ENCODE assay signal across 8 cellular contexts in genomic region chr19:1076951-1077350, GRCh38. TPM values are rescaled to one million over a fixed set of nuclear protein-coding genes. Genes with fewer than 3 reads are reported as not detected.
DNase-seq lines count a peak whose midpoint lies in the region; ATAC-seq and TF ChIP-seq lines count a peak whose summit lies in the region.

No MANE protein-coding gene starts in this region.

- no peaks in the 10 kb centered on the region for H3F3A ChIP-seq in smooth muscle cell (ENCODE audit: low read depth)

- H3K9me3 ChIP-seq in ascending aorta (no peaks in the 10 kb centered on the region), smooth muscle cell (replicated peaks; ENCODE audit: low read depth) (no peaks in the 10 kb centered on the region)

- H2AFZ ChIP-seq in smooth muscle cell (ENCODE audit: low read depth): no peak overlapping the region

- H3K27me3 ChIP-seq in ascending aorta (no peaks in the 10 kb centered on the region), smooth muscle cell (ENCODE audit: low read depth) (no peaks in the 10 kb centered on the region)

- peak; percentile 76 to 99 (median 92) for DNase-seq in T-helper 2 cell
- DNase-seq in ascending aorta (ENCODE audit: low spot score in 2 of 2): peak; percentile 44 to 79
- DNase-seq in naive B cell: peak; percentile 94
- DNase-seq in ureter (ENCODE audit: low spot score): peak; percentile 79
- DNase-seq in NCI-H524 (lab: John Stamatoyannopoulos, UW): no peak
- DNase-seq in smooth muscle cell (lab: John Stamatoyannopoulos, UW; ENCODE audit: unreplicated experiment): no peak

- H4K20me1 ChIP-seq in smooth muscle cell (ENCODE audit: low read depth): peaks cover 7% of the 10 kb centered on the region

- H3K27ac Mint-ChIP-seq in naive B cell: peak overlapping the region; percentile 90 to 98 (median 98)

- no peak overlapping the region for H3K4me3 ChIP-seq in ascending aorta
- no peak overlapping the region for H3K4me3 ChIP-seq in smooth muscle cell

- no peak overlapping the region for H3K4me2 ChIP-seq in smooth muscle cell

- no peaks in the 10 kb centered on the region for H3K27me3 Mint-ChIP-seq in naive B cell

- no peaks in the 10 kb centered on the region for H3K79me2 ChIP-seq in smooth muscle cell (ENCODE audit: low read depth)

- TF ChIP-seq CTCF in ascending aorta (IDR thresholded peaks at IDR 0.05) (no peak), smooth muscle cell (IDR thresholded peaks at IDR 0.05; ENCODE audit: borderline replicate concordance, insufficient read depth, poor library complexity, severe bottlenecking) (no peak)

- H3K4me1 Mint-ChIP-seq in naive B cell: peaks cover 28 to 46% (median 40%) of the 10 kb centered on the region in 3 donors

- H3K4me3 Mint-ChIP-seq in naive B cell: peak overlapping the region; percentile 72 to 91 (median 86)

- no peak overlapping the region for H3K9ac ChIP-seq in smooth muscle cell (ENCODE audit: low read depth)

- ATAC-seq in GM19025 (IDR thresholded peaks at IDR 0.05; ENCODE audit: low read depth, unreplicated experiment) (peak; percentile 67), HG03196 (IDR thresholded peaks at IDR 0.05; ENCODE audit: unreplicated experiment) (peak; percentile 59), naive B cell (ENCODE audit: low read depth in 2 of 2) (peak; percentile 92 to 93)

- H3K9me3 Mint-ChIP-seq in naive B cell: no peaks in the 10 kb centered on the region

- H3K27ac ChIP-seq in ascending aorta (no peak overlapping the region), smooth muscle cell (ENCODE audit: low read depth) (no peak overlapping the region)

- 95% methylated on average over 16 of the region's 16 CpGs for whole genome bisulfite sequencing in smooth muscle cell (ENCODE audit: low lambda C conversion rate)

- H3K36me3 Mint-ChIP-seq in naive B cell: peaks cover 5 to 9% of the 10 kb centered on the region in 2 donors

- intact Hi-C loops in ascending aorta (cut with DNase I): no loop called here

- H3K4me1 ChIP-seq in ascending aorta (no peaks in the 10 kb centered on the region), smooth muscle cell (ENCODE audit: low read depth) (no peaks in the 10 kb centered on the region)

- no peaks in the 10 kb centered on the region for H3K36me3 ChIP-seq in ascending aorta
- no peaks in the 10 kb centered on the region for H3K36me3 ChIP-seq in smooth muscle cell (ENCODE audit: low read depth)

RNA-seq across cellular contexts. Expression of gene ARHGAP45, which starts 10.0 kb away (rescaled TPM):
- total RNA-seq in ascending aorta (66.5 TPM), ureter (20.7 TPM), smooth muscle cell (4.4 and 8.7 TPM in 2 replicates)
- polyA plus RNA-seq in naive B cell (ENCODE audit: low read depth in 6 of 6) (100 to 1,000 TPM; 181 to 432 (median 210) TPM), smooth muscle cell (8.0 and 13.9 TPM in 2 replicates)

RNA-seq across cellular contexts. Expression of gene POLR2E, which starts 18.2 kb away (rescaled TPM):
- total RNA-seq in ascending aorta (72.1 TPM), ureter (138 TPM), smooth muscle cell (99.1 and 114 TPM in 2 replicates)
- polyA plus RNA-seq in naive B cell (ENCODE audit: low read depth in 6 of 6) (100 to 1,000 TPM; 134 to 205 (median 174) TPM), smooth muscle cell (235 and 260 TPM in 2 replicates)

RNA-seq across cellular contexts. Expression of gene GPX4, which starts 26.8 kb away (rescaled TPM):
- total RNA-seq in ascending aorta: 348 TPM
- polyA plus RNA-seq in naive B cell (ENCODE audit: low read depth in 6 of 6): 100 to 1,000 TPM; 235 to 356 (median 314) TPM
- 213 TPM for total RNA-seq in ureter
- total RNA-seq in smooth muscle cell: 319 and 325 TPM in 2 replicates
- polyA plus RNA-seq in smooth muscle cell: 441 and 450 TPM in 2 replicates

RNA-seq across cellular contexts. Expression of gene ABCA7, which starts 37.0 kb away (rescaled TPM):
- total RNA-seq in ascending aorta: 96.6 TPM
- polyA plus RNA-seq in naive B cell (ENCODE audit: low read depth in 6 of 6): 10 to 100 TPM in 4 of 6 donors, 1 to 10 TPM in 2; 9.4 to 22.5 (median 11.1) TPM
- total RNA-seq in ureter: 21.4 TPM
- total RNA-seq in smooth muscle cell: 4.1 and 5.0 TPM in 2 replicates
- 11.8 and 26.5 TPM in 2 replicates for polyA plus RNA-seq in smooth muscle cell

RNA-seq across cellular contexts. Expression of gene CNN2, which starts 50.5 kb away (rescaled TPM):
- total RNA-seq in ascending aorta: 79.1 TPM
- 100 to 1,000 TPM; 408 to 648 (median 492) TPM for polyA plus RNA-seq in naive B cell (ENCODE audit: low read depth in 6 of 6)
- total RNA-seq in ureter: 223 TPM
- 150 and 155 TPM in 2 replicates for total RNA-seq in smooth muscle cell
- 392 and 404 TPM in 2 replicates for polyA plus RNA-seq in smooth muscle cell

Comparison
In these comparisons a context has a peak if more than half of its experiments do, and no peak if none do; other contexts are left out.
1. DNase-seq: peak in T-helper 2 cell (5 of 5), ascending aorta (2 of 2), naive B cell (single experiment) and ureter (single experiment); none in NCI-H524 (0 of 2) and smooth muscle cell (single experiment).
2. Peak in every context shown above with its lines, with median percentiles within 50 percentile points of each other: ATAC-seq.